6 cellular contexts compared by ENCODE assay signal in the genomic region with DNA sequence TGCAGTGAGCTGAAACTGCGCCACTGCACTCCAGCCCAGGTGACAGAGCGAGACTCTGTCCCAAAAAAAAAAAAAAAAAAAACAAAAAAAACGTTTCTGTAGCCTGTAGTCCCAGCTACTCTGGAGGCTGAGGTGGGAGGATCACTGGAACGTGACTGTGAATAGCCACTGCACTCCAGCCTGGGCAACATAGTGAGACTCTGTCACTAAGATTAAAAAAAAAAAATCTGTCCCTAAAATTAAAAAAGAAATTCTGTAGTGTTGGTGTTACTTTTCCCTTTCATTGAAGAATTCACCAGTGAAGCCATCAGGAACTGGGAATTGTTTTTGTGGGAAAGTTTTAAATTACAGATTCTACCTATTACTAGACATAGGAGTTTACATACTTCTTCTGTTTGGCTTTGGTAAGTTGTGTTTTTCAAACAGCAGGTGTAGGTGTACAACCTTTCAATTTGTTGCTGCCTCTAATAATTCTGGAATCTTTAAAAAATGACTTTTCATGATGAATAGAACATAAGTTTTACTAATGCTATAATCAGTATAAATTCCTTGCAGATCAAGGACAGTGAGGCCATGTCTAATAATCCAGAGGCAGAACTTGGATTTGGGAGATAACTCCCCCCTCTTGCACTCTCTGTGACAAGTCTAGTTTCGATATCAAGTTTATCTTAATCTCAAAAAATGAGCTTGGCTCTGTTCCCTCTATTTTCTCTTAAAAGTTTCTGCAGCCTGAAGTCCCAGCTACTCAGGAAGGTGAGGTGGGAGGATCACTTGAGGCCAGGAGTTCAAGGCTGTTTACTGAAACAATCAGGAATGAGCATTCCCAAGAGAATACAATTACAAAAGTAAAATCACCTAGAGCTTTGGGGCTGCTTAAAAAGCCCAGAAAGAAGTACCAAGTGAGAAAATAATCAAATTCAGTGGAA. TPM values are rescaled to one million over a fixed set of nuclear protein-coding genes. Genes with fewer than 3 reads are reported as not detected.
"Had no signal": no experiment of that assay in that cellular context is flagged by ENCODE, and none has a peak within 500 bp of the region (broad histone marks: within the 10 kb centered on the region; RNA-seq: fewer than 3 reads in every experiment).

No MANE protein-coding gene starts in this region.

RNA-seq across cellular contexts. Expression of a gene that starts 9.0 kb away (rescaled TPM):
- total RNA-seq: activated CD4-positive, alpha-beta T cell treated with anti-CD3 and anti-CD28 coated beads, Interleukin-2, amount 10 ng/mL, durations not matched to agents 24 days and 14 days; activated CD8-positive, alpha-beta T cell treated with anti-CD3 and anti-CD28 coated beads, Interleukin-2, amount 10 ng/mL, durations not matched to agents 7 days and 5 days; activated T-helper 1 cell treated with anti-CD3 and anti-CD28 coated beads, Interleukin-12 subunit alpha, Interleukin-12 subunit beta, Interleukin-2, Interleukin-4 antibody, amounts not matched to agents 30 ng/mL and 10 ng/mL and 1 ng/mL, durations not matched to agents 14 hours and 24 hours and 36 hours; activated T-helper 2 cell treated with anti-CD3 and anti-CD28 coated beads, Interferon-gamma antibody, Interleukin-2, Interleukin-4, amounts not matched to agents 10 μg/mL and 5 μg/mL and 100 μg/mL, durations not matched to agents 14 hours and 24 hours and 36 hours; ascending aorta; T-helper 1 cell treated with Interleukin-12 subunit alpha and Interleukin-12 subunit beta and Interleukin-4 antibody, amounts not matched to agents 30 ng/mL and 1 ng/mL, for 36 hours had no signal
